Comparison of ENCODE assay signal across 28 cellular contexts in genomic region chr3:38573111-38573510, GRCh38.
"Had no signal": no experiment of that assay in that cellular context is flagged by ENCODE, and none has a peak within 500 bp of the region (broad histone marks: within the 10 kb centered on the region; RNA-seq: fewer than 3 reads in every experiment).

No MANE protein-coding gene starts in this region.

- ATAC-seq: stimulated activated effector memory CD8-positive, alpha-beta T cell treated with anti-CD3 and anti-CD28 coated beads, Interleukin-12 subunit alpha, Interleukin-12 subunit beta, amount 100 ng/mL, for 72 hours; stimulated activated memory B cell treated with anti-CD40 and anti-IgM and Interleukin-4, amounts not matched to agents 10 μg/mL and 1 μg/mL and 100 μg/mL, for 72 hours; stimulated activated naive B cell treated with anti-CD40 and anti-IgM and Interleukin-4, amounts not matched to agents 10 μg/mL and 1 μg/mL and 100 μg/mL, for 72 hours; stimulated activated naive CD8-positive, alpha-beta T cell treated with anti-CD3 and anti-CD28 coated beads, Interleukin-15, amount 100 ng/mL, for 72 hours; stimulated activated naive CD8-positive, alpha-beta T cell treated with anti-CD3 and anti-CD28 coated beads, Interleukin-15, Interleukin-2, amounts not matched to agents 100 U/mL and 50 U/mL, for 24 hours; upper lobe of right lung had no signal

- H3K9me3 ChIP-seq: suprapubic skin, testis, thyroid gland, upper lobe of right lung, uterus, vagina had no signal

- H3K27me3 Mint-ChIP-seq: stimulated activated memory B cell treated with anti-CD40 and anti-IgM and Interleukin-4, amounts not matched to agents 10 μg/mL and 1 μg/mL and 100 μg/mL, for 72 hours; stimulated activated naive CD8-positive, alpha-beta T cell treated with anti-CD3 and anti-CD28 coated beads, Interleukin-15, amount 100 ng/mL, for 72 hours; stimulated activated naive CD8-positive, alpha-beta T cell treated with anti-CD3 and anti-CD28 coated beads, Interleukin-15, Interleukin-2, amounts not matched to agents 100 ng/mL and 50 ng/mL, for 24 hours; type B pancreatic cell had no signal

- H3K27ac ChIP-seq: stomach, suprapubic skin, testis, thoracic aorta, thyroid gland, tibial artery, tibial nerve, transverse colon, upper lobe of left lung, upper lobe of right lung, uterus, vagina had no signal

- DNase-seq: stimulated activated CD4-positive, alpha-beta T cell treated with anti-CD3 and anti-CD28 coated beads, Interleukin-2, amount 100 ng/mL, for 48 hours; stimulated activated CD4-positive, alpha-beta T cell treated with anti-CD3 and anti-CD28 coated beads, Interleukin-4, amount 100 ng/mL, for 1 hour; stimulated activated CD4-positive, alpha-beta T cell treated with anti-CD3 and anti-CD28 coated beads, Interleukin-4, amount 100 ng/mL, for 24 hours; stimulated activated CD4-positive, alpha-beta T cell treated with anti-CD3 and anti-CD28 coated beads, Interleukin-4, amount 100 ng/mL, for 4 hours; stimulated activated naive B cell treated with anti-CD40 and anti-IgM and Interleukin-4, amounts not matched to agents 10 μg/mL and 1 μg/mL and 100 μg/mL, for 72 hours; stimulated activated naive CD4-positive, alpha-beta T cell; stimulated activated naive CD4-positive, alpha-beta T cell treated with Interleukin-2 at 50 U/mL for 16 hours; stimulated activated naive CD8-positive, alpha-beta T cell treated with anti-CD3 and anti-CD28 coated beads, Interleukin-15, amount 100 ng/mL, for 72 hours; stimulated activated naive CD8-positive, alpha-beta T cell treated with anti-CD3 and anti-CD28 coated beads, Interleukin-15, Interleukin-2, amounts not matched to agents 100 U/mL and 50 U/mL, for 24 hours; substantia nigra; thyroid gland; transverse colon; trophoblast cell; upper lobe of left lung; uterus had no signal

- H3K9me3 Mint-ChIP-seq: stimulated activated effector memory CD8-positive, alpha-beta T cell treated with anti-CD3 and anti-CD28 coated beads, Interleukin-12 subunit alpha, Interleukin-12 subunit beta, amount 100 ng/mL, for 72 hours; stimulated activated naive CD8-positive, alpha-beta T cell treated with anti-CD3 and anti-CD28 coated beads, Interleukin-15, amount 100 ng/mL, for 72 hours; stimulated activated naive CD8-positive, alpha-beta T cell treated with anti-CD3 and anti-CD28 coated beads, Interleukin-15, Interleukin-2, amounts not matched to agents 100 ng/mL and 50 ng/mL, for 24 hours; type B pancreatic cell had no signal

- H3K4me1 ChIP-seq: stomach, suprapubic skin, testis, thyroid gland, tibial artery, tibial nerve, transverse colon, upper lobe of left lung, upper lobe of right lung, uterus, vagina had no signal

- H3K36me3 ChIP-seq: stomach, suprapubic skin, thoracic aorta, thyroid gland, tibial artery, transverse colon, upper lobe of left lung, upper lobe of right lung, uterus, vagina had no signal

- H3K36me3 Mint-ChIP-seq: stimulated activated effector memory CD8-positive, alpha-beta T cell treated with anti-CD3 and anti-CD28 coated beads, Interleukin-12 subunit alpha, Interleukin-12 subunit beta, amount 100 ng/mL, for 72 hours; stimulated activated memory B cell treated with anti-CD40 and anti-IgM and Interleukin-4, amounts not matched to agents 10 μg/mL and 1 μg/mL and 100 μg/mL, for 72 hours; stimulated activated naive B cell treated with anti-CD40 and anti-IgM and Interleukin-4, amounts not matched to agents 10 μg/mL and 1 μg/mL and 100 μg/mL, for 72 hours; type B pancreatic cell had no signal

- H3K27ac Mint-ChIP-seq: stimulated activated effector memory CD8-positive, alpha-beta T cell treated with anti-CD3 and anti-CD28 coated beads, Interleukin-12 subunit alpha, Interleukin-12 subunit beta, amount 100 ng/mL, for 72 hours; stimulated activated memory B cell treated with anti-CD40 and anti-IgM and Interleukin-4, amounts not matched to agents 10 μg/mL and 1 μg/mL and 100 μg/mL, for 72 hours; stimulated activated naive B cell treated with anti-CD40 and anti-IgM and Interleukin-4, amounts not matched to agents 10 μg/mL and 1 μg/mL and 100 μg/mL, for 72 hours; stimulated activated naive CD8-positive, alpha-beta T cell treated with anti-CD3 and anti-CD28 coated beads, Interleukin-15, amount 100 ng/mL, for 72 hours; stimulated activated naive CD8-positive, alpha-beta T cell treated with anti-CD3 and anti-CD28 coated beads, Interleukin-15, Interleukin-2, amounts not matched to agents 100 ng/mL and 50 ng/mL, for 24 hours; type B pancreatic cell had no signal

- H3K27me3 ChIP-seq: stomach, testis, thyroid gland, tibial artery, tibial nerve, transverse colon, upper lobe of left lung, upper lobe of right lung, uterus, vagina had no signal

- H3K4me3 ChIP-seq: stomach, suprapubic skin, testis, thoracic aorta, thyroid gland, tibial artery, tibial nerve, transverse colon, upper lobe of left lung, upper lobe of right lung, uterus, vagina had no signal

- FAIRE-seq: urothelium cell line had no signal

- H3K4me3 Mint-ChIP-seq: stimulated activated effector memory CD8-positive, alpha-beta T cell treated with anti-CD3 and anti-CD28 coated beads, Interleukin-12 subunit alpha, Interleukin-12 subunit beta, amount 100 ng/mL, for 72 hours; stimulated activated memory B cell treated with anti-CD40 and anti-IgM and Interleukin-4, amounts not matched to agents 10 μg/mL and 1 μg/mL and 100 μg/mL, for 72 hours; stimulated activated naive B cell treated with anti-CD40 and anti-IgM and Interleukin-4, amounts not matched to agents 10 μg/mL and 1 μg/mL and 100 μg/mL, for 72 hours; stimulated activated naive CD8-positive, alpha-beta T cell treated with anti-CD3 and anti-CD28 coated beads, Interleukin-15, amount 100 ng/mL, for 72 hours; stimulated activated naive CD8-positive, alpha-beta T cell treated with anti-CD3 and anti-CD28 coated beads, Interleukin-15, Interleukin-2, amounts not matched to agents 100 ng/mL and 50 ng/mL, for 24 hours; type B pancreatic cell had no signal

- H3K4me1 Mint-ChIP-seq: stimulated activated effector memory CD8-positive, alpha-beta T cell treated with anti-CD3 and anti-CD28 coated beads, Interleukin-12 subunit alpha, Interleukin-12 subunit beta, amount 100 ng/mL, for 72 hours; stimulated activated memory B cell treated with anti-CD40 and anti-IgM and Interleukin-4, amounts not matched to agents 10 μg/mL and 1 μg/mL and 100 μg/mL, for 72 hours; stimulated activated naive CD8-positive, alpha-beta T cell treated with anti-CD3 and anti-CD28 coated beads, Interleukin-15, amount 100 ng/mL, for 72 hours had no signal
